1 cellular context compared by ENCODE assay signal in genomic region chr7:106285051-106285800, GRCh38.
TF ChIP-seq lines count a peak whose summit lies in the region.

No MANE protein-coding gene starts in this region.

TF ChIP-seq in A549, 52 proteins besides CTCF, POLR2A, EP300 and RAD21 (continued from another document):
- TF ChIP-seq PBX3 (IDR thresholded peaks at IDR 0.05) (no peak), GATA3 (IDR thresholded peaks at IDR 0.05; ENCODE audit: borderline replicate concordance) (no peak; the same call in 1 of the 2 replicates), RNF2 (IDR thresholded peaks at IDR 0.05; ENCODE audit: borderline replicate concordance, low read depth) (no peak), CBX2 (IDR thresholded peaks at IDR 0.05; ENCODE audit: borderline replicate concordance, low read depth) (no peak), MYC (IDR thresholded peaks at IDR 0.05; ENCODE audit: borderline replicate concordance, low read length) (peak; percentile 95), HOXB13 (CRISPR knock-in tag; IDR thresholded peaks at IDR 0.05; ENCODE audit: low read depth) (no peak), MAZ (IDR thresholded peaks at IDR 0.05; ENCODE audit: borderline replicate concordance, low read depth, low read length) (peak; percentile 58; the same call in 1 of the 2 replicates), ZNF302 (CRISPR knock-in tag; IDR thresholded peaks at IDR 0.05) (no peak), PHF8 (IDR thresholded peaks at IDR 0.05; ENCODE audit: borderline replicate concordance, low read depth) (peak; percentile 80; the same call in 1 of the 2 replicates), ESRRA (IDR thresholded peaks at IDR 0.05; ENCODE audit: borderline replicate concordance, low read length) (no peak), RFX5 (IDR thresholded peaks at IDR 0.05) (no peak), E2F6 (IDR thresholded peaks at IDR 0.05; ENCODE audit: borderline replicate concordance, low read depth) (no peak), NFE2L2 (conservative IDR thresholded peaks at IDR 0.05; ENCODE audit: low read length) (no peak), TFCP2L1 (CRISPR knock-in tag; IDR thresholded peaks at IDR 0.05) (no peak), MAX (IDR thresholded peaks at IDR 0.05) (peak; percentile 81), SREBF2 (IDR thresholded peaks at IDR 0.05) (no peak), JUN (IDR thresholded peaks at IDR 0.05) (peak in 1 of 2 experiments; percentile 36; a peak in 4 of 5 replicates), EHF (CRISPR knock-in tag; IDR thresholded peaks at IDR 0.05) (no peak), KDM1A (IDR thresholded peaks at IDR 0.05; ENCODE audit: low read depth) (no peak), FOXS1 (CRISPR knock-in tag; IDR thresholded peaks at IDR 0.05) (no peak), ZSCAN20 (CRISPR knock-in tag; IDR thresholded peaks at IDR 0.05) (no peak), RARB (CRISPR knock-in tag; IDR thresholded peaks at IDR 0.05) (no peak), HOXA7 (CRISPR knock-in tag; IDR thresholded peaks at IDR 0.05) (no peak), MAFK (IDR thresholded peaks at IDR 0.05; ENCODE audit: partially characterized antibody) (no peak), HEYL (CRISPR knock-in tag; IDR thresholded peaks at IDR 0.05) (no peak), CHD4 (IDR thresholded peaks at IDR 0.05; ENCODE audit: borderline replicate concordance) (no peak), ZFP36 (IDR thresholded peaks at IDR 0.05; ENCODE audit: borderline replicate concordance, partially characterized antibody) (no peak), CHD2 (IDR thresholded peaks at IDR 0.05; ENCODE audit: low read length, partially characterized antibody) (no peak), ZC3H11A (IDR thresholded peaks at IDR 0.05) (0 out of 2 replicates have a peak, but pooled peaks have one; percentile 2), CBX8 (IDR thresholded peaks at IDR 0.05) (no peak), USF2 (IDR thresholded peaks at IDR 0.05) (peak; percentile 82), BHLHE40 (IDR thresholded peaks at IDR 0.05; ENCODE audit: low read depth, low read length) (peak; percentile 93), CEBPB (IDR thresholded peaks at IDR 0.05) (no peak), NPAS2 (CRISPR knock-in tag; IDR thresholded peaks at IDR 0.05; ENCODE audit: borderline replicate concordance) (no peak), HMGXB4 (CRISPR knock-in tag; IDR thresholded peaks at IDR 0.05; ENCODE audit: borderline replicate concordance) (no peak), FOSL2 (IDR thresholded peaks at IDR 0.05) (no peak), FOSL2 (CRISPR knock-in tag; IDR thresholded peaks at IDR 0.05) (peak; percentile 30; the same call in 1 of the 2 replicates)
